In genomic region chr22:43442386-43443060, GRCh38 we compare ENCODE assay signal across 17 cellular contexts. TPM values are rescaled to one million over a fixed set of nuclear protein-coding genes. Genes with fewer than 3 reads are reported as not detected.
DNase-seq lines count a peak whose midpoint lies in the region; ATAC-seq and TF ChIP-seq lines count a peak whose summit lies in the region.
"Had no signal": no experiment of that assay in that cellular context is flagged by ENCODE, and none has a peak within 500 bp of the region (broad histone marks: within the 10 kb centered on the region; RNA-seq: fewer than 3 reads in every experiment).

No MANE protein-coding gene starts in this region.

- no peak overlapping the region for H2BK120ac ChIP-seq in mesendoderm (ENCODE audit: low read depth, low read length)

- H3K4me3 Mint-ChIP-seq in natural killer cell treated with Interleukin-12 subunit alpha and Interleukin-12 subunit beta and Interleukin-15 and Interleukin-18, amount 100 ng/mL, for 72 hours = no peak overlapping the region
- no peak overlapping the region for H3K4me3 Mint-ChIP-seq in natural killer cell
- H3K4me3 Mint-ChIP-seq: CD4-positive, CD25-positive, alpha-beta regulatory T cell had no signal

- H3K27me3 ChIP-seq in foreskin keratinocyte (peaks cover under 1% of the 10 kb centered on the region), mesendoderm (ENCODE audit: insufficient read depth, low read length, poor library complexity) (no peaks in the 10 kb centered on the region)

- no CpG with 5 or more reads among the region's 16 CpGs for WGBS in mesendoderm (ENCODE audit: extremely low coverage, insufficient coverage, low lambda C conversion rate)

- H3K27ac ChIP-seq in foreskin keratinocyte (no peak overlapping the region), mesendoderm (ENCODE audit: low read depth, low read length) (no peak overlapping the region)

- H2BK5ac ChIP-seq in mesendoderm (ENCODE audit: low read length) = no peak overlapping the region

- TF ChIP-seq CTCF in natural killer cell (IDR thresholded peaks at IDR 0.05) (no peak), foreskin keratinocyte (conservative IDR thresholded peaks at IDR 0.05) (peak; percentile 32)

- no peak for DNase-seq in natural killer cell treated with Interleukin-12 subunit alpha and Interleukin-12 subunit beta and Interleukin-15 and Interleukin-18, amount 100 ng/mL, for 72 hours (ENCODE audit: low spot score)
- no peak for DNase-seq in natural killer cell
- DNase-seq in foreskin keratinocyte = no peak
- peak; percentile 46 for DNase-seq in sciatic nerve (ENCODE audit: low spot score)
- DNase-seq in activated CD4-positive, CD25-positive, alpha-beta regulatory T cell (lab: John Stamatoyannopoulos, UW) = no peak
- DNase-seq in mesendoderm = no peak
- DNase-seq: CD4-positive, CD25-positive, alpha-beta regulatory T cell; DMS153; NCI-H1436; NCI-H2029; NCI-H2171; NCI-H446; SHP77 treated with DMSO at 0.1 percent for 48 hours had no signal

- no peaks in the 10 kb centered on the region for H3K9me3 Mint-ChIP-seq in natural killer cell treated with Interleukin-12 subunit alpha and Interleukin-12 subunit beta and Interleukin-15 and Interleukin-18, amount 100 ng/mL, for 72 hours
- no peaks in the 10 kb centered on the region for H3K9me3 Mint-ChIP-seq in natural killer cell
- H3K9me3 Mint-ChIP-seq: CD4-positive, CD25-positive, alpha-beta regulatory T cell had no signal

- H3K4me1 ChIP-seq in foreskin keratinocyte (no peaks in the 10 kb centered on the region), mesendoderm (ENCODE audit: control insufficient read depth, low read depth, low read length) (no peaks in the 10 kb centered on the region)
- H3K4me1 ChIP-seq: Caco-2 had no signal

- intact Hi-C loops in natural killer cell (cut with micrococcal nuclease) = no loop called here
- intact Hi-C loops in sciatic nerve (cut with DNase I) = no loop called here

- no peaks in the 10 kb centered on the region for H3K4me1 Mint-ChIP-seq in natural killer cell treated with Interleukin-12 subunit alpha and Interleukin-12 subunit beta and Interleukin-15 and Interleukin-18, amount 100 ng/mL, for 72 hours (ENCODE audit: low read depth in 2 of 2)
- H3K4me1 Mint-ChIP-seq in natural killer cell = no peaks in the 10 kb centered on the region
- H3K4me1 Mint-ChIP-seq: CD4-positive, CD25-positive, alpha-beta regulatory T cell had no signal

- H3K4ac ChIP-seq in mesendoderm (ENCODE audit: low read depth, low read length) = no peak overlapping the region

- no peak overlapping the region for H3K4me3 ChIP-seq in mesendoderm (ENCODE audit: low read length)

- H3K18ac ChIP-seq in mesendoderm (ENCODE audit: low read length) = no peak overlapping the region

- peak; percentile 26 to 29 for ATAC-seq in natural killer cell treated with Interleukin-12 subunit alpha and Interleukin-12 subunit beta and Interleukin-15 and Interleukin-18, amount 100 ng/mL, for 72 hours
- ATAC-seq in natural killer cell = no peak
- no peak for ATAC-seq in foreskin keratinocyte
- ATAC-seq in sciatic nerve = no peak
- no peak for ATAC-seq in HG02885 (IDR thresholded peaks at IDR 0.05; ENCODE audit: poor library complexity, unreplicated experiment)

- no peak overlapping the region for H3K9ac ChIP-seq in mesendoderm (ENCODE audit: low read length)

- no peaks in the 10 kb centered on the region for H3K79me2 ChIP-seq in mesendoderm (ENCODE audit: control insufficient read depth, insufficient read depth, low read length)

- H4K8ac ChIP-seq in mesendoderm (ENCODE audit: low read depth, low read length) = no peak overlapping the region

- H3K36me3 ChIP-seq in mesendoderm (ENCODE audit: control insufficient read depth, insufficient read depth, low read length) = no peaks in the 10 kb centered on the region

- no peaks in the 10 kb centered on the region for H3K36me3 Mint-ChIP-seq in natural killer cell treated with Interleukin-12 subunit alpha and Interleukin-12 subunit beta and Interleukin-15 and Interleukin-18, amount 100 ng/mL, for 72 hours
- H3K36me3 Mint-ChIP-seq in natural killer cell = no peaks in the 10 kb centered on the region
- H3K36me3 Mint-ChIP-seq: CD4-positive, CD25-positive, alpha-beta regulatory T cell had no signal

- peaks cover 0 to 25% of the 10 kb centered on the region in 2 donors for H3K27me3 Mint-ChIP-seq in natural killer cell treated with Interleukin-12 subunit alpha and Interleukin-12 subunit beta and Interleukin-15 and Interleukin-18, amount 100 ng/mL, for 72 hours
- H3K27me3 Mint-ChIP-seq in natural killer cell (ENCODE audit: low read depth in 2 of 2) = peaks cover 9 to 22% of the 10 kb centered on the region in 2 donors

- no peak overlapping the region for H3K4me2 ChIP-seq in mesendoderm (ENCODE audit: low read length)

- no peak overlapping the region for H2BK15ac ChIP-seq in mesendoderm (replicated peaks; ENCODE audit: low read depth)

- H3K23ac ChIP-seq in mesendoderm (ENCODE audit: low read length) = no peak overlapping the region

- H4K5ac ChIP-seq in mesendoderm (ENCODE audit: low read length) = no peak overlapping the region

- H3K27ac Mint-ChIP-seq in natural killer cell treated with Interleukin-12 subunit alpha and Interleukin-12 subunit beta and Interleukin-15 and Interleukin-18, amount 100 ng/mL, for 72 hours = no peak overlapping the region
- no peak overlapping the region for H3K27ac Mint-ChIP-seq in natural killer cell
- H3K27ac Mint-ChIP-seq: CD4-positive, CD25-positive, alpha-beta regulatory T cell had no signal

- no peaks in the 10 kb centered on the region for H3K79me1 ChIP-seq in mesendoderm (ENCODE audit: low read length)

- no peak overlapping the region for H3K56ac ChIP-seq in mesendoderm (ENCODE audit: low read length)

- H2AK5ac ChIP-seq in mesendoderm (ENCODE audit: low read length) = no peak overlapping the region

RNA-seq across cellular contexts. Expression of gene MPPED1, which starts 30.7 kb away (rescaled TPM):
- not detected for total RNA-seq in natural killer cell treated with Interleukin-12 subunit alpha and Interleukin-12 subunit beta and Interleukin-15 and Interleukin-18, amount 100 ng/mL, for 72 hours
- total RNA-seq in natural killer cell (not detected), foreskin keratinocyte (not detected in 2 replicates), sciatic nerve (2.5 TPM)
- polyA plus RNA-seq in foreskin keratinocyte = not detected in 2 replicates
- 0.01 TPM for polyA plus RNA-seq in mesendoderm (2013, experiment 1 of 2)
- 0.07 TPM for polyA plus RNA-seq in mesendoderm (2013, experiment 2 of 2)
- total RNA-seq: A673; Caco-2; CD4-positive, CD25-positive, alpha-beta regulatory T cell; OCI-LY7 had no signal
- polyA plus RNA-seq: CD4-positive, CD25-positive, alpha-beta regulatory T cell had no signal

Comparison
In these comparisons a context has a peak if more than half of its experiments do, and no peak if none do; other contexts are left out.
1. ATAC-seq: peak in natural killer cell treated with Interleukin-12 subunit alpha and Interleukin-12 subunit beta and Interleukin-15 and Interleukin-18, amount 100 ng/mL, for 72 hours (2 of 2); none in natural killer cell (0 of 3), foreskin keratinocyte (single experiment), sciatic nerve (single experiment) and HG02885 (single experiment).